In the genomic region with DNA sequence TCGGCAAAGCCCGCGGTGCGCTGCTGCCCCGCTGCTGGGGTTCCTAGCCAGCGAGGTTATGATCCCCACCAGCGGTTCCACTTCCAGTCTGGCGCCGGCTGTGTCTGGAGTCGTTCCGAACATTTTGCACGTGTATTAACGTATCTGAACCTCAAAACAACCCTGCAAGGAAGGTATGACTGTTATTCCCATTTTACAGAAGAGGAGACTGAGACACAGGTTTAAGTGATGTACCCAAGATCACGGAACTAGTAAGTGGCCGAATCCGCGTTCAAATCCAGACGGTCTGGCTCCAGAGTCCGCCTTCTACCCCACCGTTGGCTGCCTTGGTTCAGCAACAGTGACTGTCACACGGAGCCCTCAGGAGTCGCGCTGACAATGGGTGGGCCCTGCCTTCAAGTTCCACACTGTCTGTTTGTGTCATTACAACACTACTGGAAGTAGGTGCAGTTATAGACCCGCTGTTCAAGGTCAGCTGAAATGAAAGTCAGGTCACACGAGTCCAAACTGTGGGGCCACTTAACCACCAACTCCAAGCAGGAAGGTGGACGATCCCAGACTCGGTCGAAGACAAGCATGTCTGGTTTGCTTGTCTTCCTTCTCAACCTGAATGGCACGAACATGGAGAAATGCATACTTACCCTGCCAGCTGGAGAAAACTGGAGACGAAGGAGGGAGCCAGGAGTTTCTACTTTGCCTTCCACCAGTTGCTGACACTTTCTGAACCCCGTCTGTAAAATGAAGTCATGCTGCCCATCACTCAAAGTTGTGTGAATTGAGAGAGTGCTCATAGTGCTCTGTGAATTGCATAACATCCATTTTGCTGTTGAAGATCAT, we compare ENCODE assay signal across 8 cellular contexts. TPM values are rescaled to one million over a fixed set of nuclear protein-coding genes. Genes with fewer than 3 reads are reported as not detected.
DNase-seq lines count a peak whose midpoint lies in the region; ATAC-seq, FAIRE-seq and TF ChIP-seq lines count a peak whose summit lies in the region.

No MANE protein-coding gene starts in this region.

- H3K27me3 Mint-ChIP-seq in T-helper 1 cell treated with Interleukin-12 subunit alpha and Interleukin-12 subunit beta and Interleukin-4 antibody, amounts not matched to agents 30 μg/mL and 1 μg/mL, for 36 hours (ENCODE audit: low read depth): peaks cover 26% of the 10 kb centered on the region
- peaks cover 17% of the 10 kb centered on the region for H3K27me3 Mint-ChIP-seq in activated naive CD8-positive, alpha-beta T cell treated with anti-CD3 and anti-CD28 coated beads, Interleukin-2, amount 50 U/mL, for 24 hours

- H3K4me3 ChIP-seq in kidney (ENCODE audit: low read length in 2 of 2): peak overlapping the region; percentile 58 to 74

- peak overlapping the region; percentile 27 to 56 for H3K9ac ChIP-seq in kidney (ENCODE audit: low read length in 2 of 2)

- intact Hi-C loops in kidney (cut with DNase I): no loop called here

- H3K9me3 ChIP-seq in kidney (ENCODE audit: control insufficient read depth in 1 of 2, low read length in 2 of 2): no peaks in the 10 kb centered on the region

- DNase-seq in T-helper 1 cell (no peak), kidney (no peak), substantia nigra (lab: John Stamatoyannopoulos, UW) (no peak), pons (ENCODE audit: low spot score) (no peak), midbrain (lab: John Stamatoyannopoulos, UW) (no peak)
- DNase-seq in activated naive CD8-positive, alpha-beta T cell treated with anti-CD3 and anti-CD28 coated beads, Interleukin-2, amount 50 U/mL, for 24 hours: no peak

- peak overlapping the region; percentile 84 for H3K4me3 Mint-ChIP-seq in T-helper 1 cell treated with Interleukin-12 subunit alpha and Interleukin-12 subunit beta and Interleukin-4 antibody, amounts not matched to agents 30 μg/mL and 1 μg/mL, for 36 hours
- peak overlapping the region; percentile 84 for H3K4me3 Mint-ChIP-seq in activated naive CD8-positive, alpha-beta T cell treated with anti-CD3 and anti-CD28 coated beads, Interleukin-2, amount 50 U/mL, for 24 hours

- peak overlapping the region; percentile 77 for H3K27ac Mint-ChIP-seq in T-helper 1 cell treated with Interleukin-12 subunit alpha and Interleukin-12 subunit beta and Interleukin-4 antibody, amounts not matched to agents 30 μg/mL and 1 μg/mL, for 36 hours
- peak overlapping the region; percentile 81 for H3K27ac Mint-ChIP-seq in activated naive CD8-positive, alpha-beta T cell treated with anti-CD3 and anti-CD28 coated beads, Interleukin-2, amount 50 U/mL, for 24 hours

- H3K27ac ChIP-seq in kidney (ENCODE audit: low read depth in 2 of 2, low read length in 2 of 2) (peak overlapping the region; percentile 6 to 73), substantia nigra (ENCODE audit: low read depth, low read length, poor library complexity, severe bottlenecking) (peak overlapping the region; percentile 53)

- no peaks in the 10 kb centered on the region for H3K9me3 Mint-ChIP-seq in T-helper 1 cell treated with Interleukin-12 subunit alpha and Interleukin-12 subunit beta and Interleukin-4 antibody, amounts not matched to agents 30 μg/mL and 1 μg/mL, for 36 hours
- no peaks in the 10 kb centered on the region for H3K9me3 Mint-ChIP-seq in activated naive CD8-positive, alpha-beta T cell treated with anti-CD3 and anti-CD28 coated beads, Interleukin-2, amount 50 U/mL, for 24 hours

- TF ChIP-seq CTCF in kidney (IDR thresholded peaks at IDR 0.05; ENCODE audit: borderline replicate concordance, extremely low read depth, insufficient read depth): no peak

- ATAC-seq in activated naive CD8-positive, alpha-beta T cell treated with anti-CD3 and anti-CD28 coated beads, Interleukin-2, amount 50 U/mL, for 24 hours: no peak
- no peak for ATAC-seq in HG02642 (IDR thresholded peaks at IDR 0.05; ENCODE audit: poor library complexity, unreplicated experiment)

- peaks cover 30% of the 10 kb centered on the region for H3K4me1 Mint-ChIP-seq in T-helper 1 cell treated with Interleukin-12 subunit alpha and Interleukin-12 subunit beta and Interleukin-4 antibody, amounts not matched to agents 30 μg/mL and 1 μg/mL, for 36 hours (ENCODE audit: low read depth)
- peaks cover 26% of the 10 kb centered on the region for H3K4me1 Mint-ChIP-seq in activated naive CD8-positive, alpha-beta T cell treated with anti-CD3 and anti-CD28 coated beads, Interleukin-2, amount 50 U/mL, for 24 hours

- H3K4me1 ChIP-seq in kidney (ENCODE audit: control insufficient read depth in 1 of 2, insufficient read depth in 1 of 2, low read depth in 1 of 2, low read length in 2 of 2): peaks cover 6 to 15% of the 10 kb centered on the region in 2 donors

- peaks cover 0 to 2% of the 10 kb centered on the region in 2 donors for H3K36me3 ChIP-seq in kidney (ENCODE audit: control insufficient read depth in 1 of 2, insufficient read depth in 2 of 2, low read length in 2 of 2)

- FAIRE-seq in kidney (lab: Jason Lieb, UNC): no peak

- H3K36me3 Mint-ChIP-seq in T-helper 1 cell treated with Interleukin-12 subunit alpha and Interleukin-12 subunit beta and Interleukin-4 antibody, amounts not matched to agents 30 μg/mL and 1 μg/mL, for 36 hours (ENCODE audit: low read depth): peaks cover 10% of the 10 kb centered on the region
- peaks cover 16% of the 10 kb centered on the region for H3K36me3 Mint-ChIP-seq in activated naive CD8-positive, alpha-beta T cell treated with anti-CD3 and anti-CD28 coated beads, Interleukin-2, amount 50 U/mL, for 24 hours (ENCODE audit: low read depth)

RNA-seq across cellular contexts. Expression of a gene that starts 0.8 kb away (rescaled TPM):
- total RNA-seq in kidney: 17.4 TPM
- 51.1 TPM for polyA plus RNA-seq in kidney (ENCODE audit: insufficient read depth, low read depth, low replicate concordance)

RNA-seq across cellular contexts. Expression of a gene that starts 21.8 kb away (rescaled TPM):
- not detected for total RNA-seq in kidney
- polyA plus RNA-seq in kidney (ENCODE audit: insufficient read depth, low read depth, low replicate concordance): not detected

RNA-seq across cellular contexts. Expression of a gene that starts 43.7 kb away (rescaled TPM):
- 0.63 TPM for total RNA-seq in kidney
- polyA plus RNA-seq in kidney (ENCODE audit: insufficient read depth, low read depth, low replicate concordance): 1.6 TPM
